8 cellular contexts compared by ENCODE assay signal in the genomic region with DNA sequence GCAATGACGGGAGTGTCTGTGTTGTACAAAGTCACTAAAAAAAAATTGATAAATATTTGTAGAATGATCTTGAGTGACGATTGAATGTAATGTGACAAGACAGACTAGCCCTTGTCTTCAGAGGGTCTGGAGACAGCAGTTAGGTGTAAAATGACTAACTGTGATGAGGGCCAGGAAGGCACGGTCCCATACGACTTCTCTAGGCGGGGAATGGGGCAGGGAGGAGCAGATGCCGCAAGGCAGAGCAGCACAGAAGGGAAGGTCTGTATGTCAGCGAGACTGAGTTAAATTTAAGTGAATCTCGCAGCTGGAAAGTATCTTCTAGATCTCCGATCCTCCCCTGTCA. TPM values are rescaled to one million over a fixed set of nuclear protein-coding genes. Genes with fewer than 3 reads are reported as not detected.
DNase-seq lines count a peak whose midpoint lies in the region; ATAC-seq and TF ChIP-seq lines count a peak whose summit lies in the region.

No MANE protein-coding gene starts in this region.

- ATAC-seq in activated CD8-positive, alpha-beta memory T cell treated with anti-CD3 and anti-CD28 coated beads, Interleukin-2, amount 10 ng/mL, durations not matched to agents 7 days and 5 days = peak; percentile 65
- ATAC-seq in HG03039 (IDR thresholded peaks at IDR 0.05; ENCODE audit: unreplicated experiment) (peak; percentile 43), T-helper 17 cell (peak; percentile 42), left cardiac atrium (peak; percentile 39 to 63), gastrocnemius medialis (peak; percentile 22 to 24)

- no peaks in the 10 kb centered on the region for H3K36me3 ChIP-seq in gastrocnemius medialis

- no peak for TF ChIP-seq POLR2A in gastrocnemius medialis (IDR thresholded peaks at IDR 0.05)

- no peak for DNase-seq in activated CD8-positive, alpha-beta memory T cell treated with anti-CD3 and anti-CD28 coated beads, Interleukin-2, amount 10 ng/mL, durations not matched to agents 7 days and 5 days
- DNase-seq in activated CD8-positive, alpha-beta memory T cell treated with anti-CD3 and anti-CD28 coated beads, Interleukin-2, amount 50 U/mL, for 4 hours = no peak
- DNase-seq in T-helper 17 cell = no peak
- no peak for DNase-seq in left cardiac atrium
- DNase-seq in gastrocnemius medialis = no peak
- DNase-seq in EL = no peak
- DNase-seq in COLO829 (ENCODE audit: low spot score) = no peak

- intact Hi-C loops in left cardiac atrium (cut with DNase I) (no loop called here), gastrocnemius medialis (cut with DNase I; ENCODE audit: low total_unique reads) (loop anchor here (10.0 kb wide), 1 partner anchor 763 kb away; no protein-coding TSS in a partner anchor)

- no peaks in the 10 kb centered on the region for H3K9me3 ChIP-seq in T-helper 17 cell (ENCODE audit: control insufficient read depth, low read length, poor library complexity, severe bottlenecking)
- H3K9me3 ChIP-seq in gastrocnemius medialis = no peaks in the 10 kb centered on the region

- H3K27me3 Mint-ChIP-seq in activated CD8-positive, alpha-beta memory T cell treated with anti-CD3 and anti-CD28 coated beads, Interleukin-2, amount 10 ng/mL, durations not matched to agents 7 days and 5 days = peaks cover 11% of the 10 kb centered on the region
- H3K27me3 Mint-ChIP-seq in T-helper 17 cell = peaks cover 23% of the 10 kb centered on the region

- H3K27me3 ChIP-seq in gastrocnemius medialis = no peaks in the 10 kb centered on the region

- H3K9me3 Mint-ChIP-seq in activated CD8-positive, alpha-beta memory T cell treated with anti-CD3 and anti-CD28 coated beads, Interleukin-2, amount 10 ng/mL, durations not matched to agents 7 days and 5 days (ENCODE audit: low read depth) = no peaks in the 10 kb centered on the region

- H3K27ac Mint-ChIP-seq in activated CD8-positive, alpha-beta memory T cell treated with anti-CD3 and anti-CD28 coated beads, Interleukin-2, amount 10 ng/mL, durations not matched to agents 7 days and 5 days = peak overlapping the region; percentile 88
- peak overlapping the region; percentile 98 for H3K27ac Mint-ChIP-seq in T-helper 17 cell

- no peak for TF ChIP-seq CTCF in gastrocnemius medialis (IDR thresholded peaks at IDR 0.05 in 4 of 5, conservative IDR thresholded peaks at IDR 0.05 in 1 of 5)

- H3K4me3 Mint-ChIP-seq in activated CD8-positive, alpha-beta memory T cell treated with anti-CD3 and anti-CD28 coated beads, Interleukin-2, amount 10 ng/mL, durations not matched to agents 7 days and 5 days = peak overlapping the region; percentile 92
- peak overlapping the region; percentile 97 for H3K4me3 Mint-ChIP-seq in T-helper 17 cell

- H3K4me1 Mint-ChIP-seq in activated CD8-positive, alpha-beta memory T cell treated with anti-CD3 and anti-CD28 coated beads, Interleukin-2, amount 10 ng/mL, durations not matched to agents 7 days and 5 days = peaks cover 25% of the 10 kb centered on the region
- H3K4me1 Mint-ChIP-seq in T-helper 17 cell = peaks cover 11% of the 10 kb centered on the region

- no peak overlapping the region for H3K27ac ChIP-seq in gastrocnemius medialis

- CTCF ChIA-PET in activated CD8-positive, alpha-beta memory T cell treated with anti-CD3 and anti-CD28 coated beads, Interleukin-2, amount 10 ng/mL, durations not matched to agents 7 days and 5 days (lab: Charles Lee) = interaction anchor here (1.9 kb wide), 1 partner anchor 16 kb away, joined by 4 read pairs; no protein-coding TSS in a partner anchor

- in situ Hi-C loops in gastrocnemius medialis (cut with MboI; ENCODE audit: low sequenced_read_pairs in 4 of 4) = no loop called here

- peak overlapping the region; percentile 69 to 91 (median 80) for H3K4me3 ChIP-seq in gastrocnemius medialis

- H3K4me1 ChIP-seq in gastrocnemius medialis = peaks cover 4 to 7% of the 10 kb centered on the region in 2 donors

- peaks cover 39% of the 10 kb centered on the region for H3K36me3 Mint-ChIP-seq in activated CD8-positive, alpha-beta memory T cell treated with anti-CD3 and anti-CD28 coated beads, Interleukin-2, amount 10 ng/mL, durations not matched to agents 7 days and 5 days
- H3K36me3 Mint-ChIP-seq in T-helper 17 cell (ENCODE audit: low read depth) = peaks cover 2% of the 10 kb centered on the region

RNA-seq across cellular contexts. Expression of a gene that starts 0.4 kb away (rescaled TPM):
- 10 to 100 TPM; 56.6 to 73.3 TPM for total RNA-seq in activated CD8-positive, alpha-beta memory T cell treated with anti-CD3 and anti-CD28 coated beads, Interleukin-2, amount 10 ng/mL, durations not matched to agents 7 days and 5 days
- total RNA-seq in T-helper 17 cell (1 to 10 TPM; 4.3 to 9.8 TPM), left cardiac atrium (under 1 TPM; 0.31 to 0.71 TPM), gastrocnemius medialis (under 1 TPM; 0.15 to 0.63 (median 0.18) TPM)

Comparison
In these comparisons a context has a peak if more than half of its experiments do, and no peak if none do; other contexts are left out.
1. RNA of a gene that starts 0.4 kb away (total RNA-seq): 56.6 to 73.3 TPM in activated CD8-positive, alpha-beta memory T cell treated with anti-CD3 and anti-CD28 coated beads, Interleukin-2, amount 10 ng/mL, durations not matched to agents 7 days and 5 days; 4.3 to 9.8 TPM in T-helper 17 cell, 0.31 to 0.71 TPM in left cardiac atrium and 0.15 to 0.63 TPM in gastrocnemius medialis; every median in the first group is over 4 times any median in the second.
2. Peak in every context shown above with its lines, with median percentiles within 50 percentile points of each other: ATAC-seq.